ENCODE assay signal across 24 cellular contexts in genomic region chr2:139550873-139551272, GRCh38.
A peak's percentile ranks its signal among the peaks of the same experiment; 100 is the strongest.
DNase-seq lines count a peak whose midpoint lies in the region; ATAC-seq and TF ChIP-seq lines count a peak whose summit lies in the region.
"Had no signal": no experiment of that assay in that cellular context is flagged by ENCODE, and none has a peak within 500 bp of the region (broad histone marks: within the 10 kb centered on the region; RNA-seq: fewer than 3 reads in every experiment).

No MANE protein-coding gene starts in this region.

- DNase-seq in NCI-H748 (lab: John Stamatoyannopoulos, UW; ENCODE audit: unreplicated experiment): peak; percentile 4
- DNase-seq in NCI-H748 treated with DMSO at 0.1 percent for 48 hours (lab: John Stamatoyannopoulos, UW): no peak
- no peak for DNase-seq in PC-3
- DNase-seq in mucosa of descending colon: no peak
- DNase-seq in upper lobe of right lung: no peak
- DNase-seq in body of pancreas: no peak
- DNase-seq: 8988T; ACHN; BE2C; C1 segment of cervical spinal cord; CD4-positive, alpha-beta memory T cell; CD4-positive, CD25-positive, alpha-beta regulatory T cell; CD8-positive, alpha-beta memory T cell; COR-L47; DMS 273 treated with DMSO at 0.1 percent for 48 hours; DMS153; DMS53; DMS79; DND-41; EL; GDM1 had no signal

- H3K36me3 ChIP-seq in PC-3 (ENCODE audit: low read depth, low read length) (no peaks in the 10 kb centered on the region), mucosa of descending colon (ENCODE audit: low read depth) (no peaks in the 10 kb centered on the region), upper lobe of right lung (no peaks in the 10 kb centered on the region), body of pancreas (replicated peaks in 1 of 2; ENCODE audit: insufficient read depth in 1 of 2, low read depth in 2 of 2) (no peaks in the 10 kb centered on the region)
- H3K36me3 ChIP-seq: BE2C, BLaER1 had no signal

- H3K4me1 ChIP-seq in PC-3 (ENCODE audit: insufficient read depth, low read length) (no peaks in the 10 kb centered on the region), mucosa of descending colon (ENCODE audit: low read depth) (no peaks in the 10 kb centered on the region), upper lobe of right lung (no peaks in the 10 kb centered on the region), body of pancreas (no peaks in the 10 kb centered on the region)
- H3K4me1 ChIP-seq: BE2C, BLaER1 had no signal

- TF ChIP-seq CTCF in 22Rv1 (IDR thresholded peaks at IDR 0.05) (no peak), PC-3 (conservative IDR thresholded peaks at IDR 0.05; ENCODE audit: low read depth, low read length) (no peak), mucosa of descending colon (IDR thresholded peaks at IDR 0.05) (no peak), upper lobe of right lung (IDR thresholded peaks at IDR 0.05) (no peak), body of pancreas (IDR thresholded peaks at IDR 0.05) (no peak)

- H3F3A ChIP-seq in PC-3 (ENCODE audit: low read length, unreplicated experiment): no peaks in the 10 kb centered on the region

- CTCF ChIA-PET in PC-3 (lab: Charles Lee): no interaction called here

- peak; percentile 56 for ATAC-seq in PC-3
- peak; percentile 47 for ATAC-seq in mucosa of descending colon
- ATAC-seq in upper lobe of right lung: no peak
- no peak for ATAC-seq in body of pancreas
- ATAC-seq: GM12878 had no signal

- TF ChIP-seq POLR2A in body of pancreas (IDR thresholded peaks at IDR 0.05): no peak

- no peak overlapping the region for H3K4me3 ChIP-seq in PC-3 (ENCODE audit: low read length)
- no peak overlapping the region for H3K4me3 ChIP-seq in mucosa of descending colon
- H3K4me3 ChIP-seq in upper lobe of right lung: no peak overlapping the region
- no peak overlapping the region for H3K4me3 ChIP-seq in body of pancreas
- H3K4me3 ChIP-seq: BLaER1, GM12878 had no signal

- H3K27me3 ChIP-seq in PC-3 (ENCODE audit: low read length): no peaks in the 10 kb centered on the region
- no peaks in the 10 kb centered on the region for H3K27me3 ChIP-seq in upper lobe of right lung
- no peaks in the 10 kb centered on the region for H3K27me3 ChIP-seq in body of pancreas
- H3K27me3 ChIP-seq: BE2C, BLaER1 had no signal

- H4K20me1 ChIP-seq in PC-3 (ENCODE audit: low read length): no peaks in the 10 kb centered on the region
- H4K20me1 ChIP-seq: BLaER1 had no signal

- no TSS peak for BruUV-seq in PC-3 (replicated peaks; lab: Mats Ljungman, UMichigan)

- H3K9me3 ChIP-seq in PC-3 (ENCODE audit: low read length) (no peaks in the 10 kb centered on the region), mucosa of descending colon (no peaks in the 10 kb centered on the region), upper lobe of right lung (no peaks in the 10 kb centered on the region), body of pancreas (no peaks in the 10 kb centered on the region)
- H3K9me3 ChIP-seq: BE2C, BLaER1 had no signal

- intact Hi-C loops in PC-3 (cut with micrococcal nuclease): no loop called here
- intact Hi-C loops in mucosa of descending colon (cut with DNase I, micrococcal nuclease): no loop called here
- intact Hi-C loops in upper lobe of right lung (cut with DNase I): no loop called here
- intact Hi-C loops in body of pancreas (cut with DNase I): no loop called here

- peak overlapping the region; percentile 56 for H3K27ac ChIP-seq in 22Rv1
- no peak overlapping the region for H3K27ac ChIP-seq in PC-3 (ENCODE audit: low read length)
- no peak overlapping the region for H3K27ac ChIP-seq in upper lobe of right lung
- H3K27ac ChIP-seq in body of pancreas: no peak overlapping the region
- H3K27ac ChIP-seq: BLaER1 had no signal

- no peaks in the 10 kb centered on the region for H3K9me2 ChIP-seq in PC-3 (replicated peaks; ENCODE audit: low read length)

- H2AFZ ChIP-seq in PC-3 (ENCODE audit: low read length): no peak overlapping the region

- POLR2A ChIA-PET in PC-3 (lab: Charles Lee; ENCODE audit: unreplicated experiment): no interaction called here

- H3K79me2 ChIP-seq in PC-3 (ENCODE audit: low read length): no peaks in the 10 kb centered on the region

- no peak overlapping the region for H3K4me2 ChIP-seq in PC-3 (ENCODE audit: low read length)
- H3K4me2 ChIP-seq: BLaER1 had no signal

- H3K9ac ChIP-seq in PC-3 (ENCODE audit: low read length): no peak overlapping the region
- H3K9ac ChIP-seq: BLaER1 had no signal

Comparison
In these comparisons a context has a peak if more than half of its experiments do, and no peak if none do; other contexts are left out.
1. ATAC-seq: peak in PC-3 (single experiment) and mucosa of descending colon (single experiment); none in upper lobe of right lung (single experiment) and body of pancreas (single experiment).